9 cellular contexts compared by ENCODE assay signal in genomic region chr19:6056801-6057650, GRCh38. TPM values are rescaled to one million over a fixed set of nuclear protein-coding genes. Genes with fewer than 3 reads are reported as not detected.
DNase-seq lines count a peak whose midpoint lies in the region; ATAC-seq and TF ChIP-seq lines count a peak whose summit lies in the region.
"Had no signal": no experiment of that assay in that cellular context is flagged by ENCODE, and none has a peak within 500 bp of the region (broad histone marks: within the 10 kb centered on the region; RNA-seq: fewer than 3 reads in every experiment).

No MANE protein-coding gene starts in this region.

- H3K36me3 ChIP-seq in heart right ventricle (no peaks in the 10 kb centered on the region), prostate gland (no peaks in the 10 kb centered on the region), SJCRH30 (no peaks in the 10 kb centered on the region)

- H3K27ac ChIP-seq in heart right ventricle (peak overlapping the region; percentile 86 to 95 (median 91)), prostate gland (peak overlapping the region; percentile 59 to 76), SJCRH30 (no peak overlapping the region)

- H3K27me3 ChIP-seq in heart right ventricle: no peaks in the 10 kb centered on the region
- H3K27me3 ChIP-seq in prostate gland (replicated peaks; ENCODE audit: insufficient read depth): no peaks in the 10 kb centered on the region
- no peaks in the 10 kb centered on the region for H3K27me3 ChIP-seq in SJCRH30

- TF ChIP-seq CTCF in heart right ventricle (IDR thresholded peaks at IDR 0.05) (peak in 1 of 9 donors; percentile 38), prostate gland (IDR thresholded peaks at IDR 0.05) (no peak)

- TF ChIP-seq POLR2A in prostate gland (IDR thresholded peaks at IDR 0.05): no peak

- ATAC-seq in heart right ventricle (peak; percentile 72 to 92 (median 88)), GM18511 (IDR thresholded peaks at IDR 0.05; ENCODE audit: unreplicated experiment) (no peak)

- H3K4me1 ChIP-seq in heart right ventricle: peaks cover 26 to 67% (median 46%) of the 10 kb centered on the region in 9 donors
- no peaks in the 10 kb centered on the region for H3K4me1 ChIP-seq in prostate gland (replicated peaks)
- 0 out of 2 replicates have a peak, but pooled peaks cover 3% of the 10 kb centered on the region for H3K4me1 ChIP-seq in SJCRH30

- intact Hi-C loops in heart right ventricle (cut with DNase I): loop anchor here in 7 of 10 donors (2.0 to 5.0 kb wide), 6 partner anchors 40 to 55 kb away; partner anchors contain the start of gene RFX2 (in 3 of the 7)
- intact Hi-C loops in prostate gland (cut with DNase I): loop anchor here (1.0 to 10.0 kb wide), 2 partner anchors 53 to 218 kb away; partner anchors contain the start of genes MLLT1 and RFX2

- H3K9me3 ChIP-seq in heart right ventricle: peaks cover 0 to 6% (median 0%) of the 10 kb centered on the region in 11 donors
- no peaks in the 10 kb centered on the region for H3K9me3 ChIP-seq in prostate gland
- no peaks in the 10 kb centered on the region for H3K9me3 ChIP-seq in SJCRH30 (replicated peaks)

- DNase-seq in EH (ENCODE audit: low read depth) (peak; percentile 97), NCI-H2029 (lab: John Stamatoyannopoulos, UW) (peak; percentile 88), amniotic stem cell (lab: John Stamatoyannopoulos, UW) (peak; percentile 94), heart right ventricle (peak; percentile 60 to 84), prostate gland (ENCODE audit: low spot score) (peak; percentile 66), SJCRH30 (no peak), NCI-H526 treated with DMSO at 0.1 percent for 48 hours (lab: John Stamatoyannopoulos, UW) (no peak)
- DNase-seq: naive B cell had no signal

- H3K4me3 ChIP-seq in heart right ventricle (peak overlapping the region in 6 of 10 donors; percentile 18 to 31 (median 22)), prostate gland (no peak overlapping the region), SJCRH30 (no peak overlapping the region)

- WGBS in heart right ventricle, 2 donors: 16% methylated on average over 28 of the region's 28 CpGs
- WGBS in prostate gland: 26% methylated on average over 28 of the region's 28 CpGs

RNA-seq across cellular contexts. Expression of gene RFX2, which starts 53.3 kb away (rescaled TPM):
- total RNA-seq in heart right ventricle: 10 to 100 TPM in 1 of 10 donors, 1 to 10 TPM in 9; 4.2 to 11.5 (median 5.0) TPM
- polyA plus RNA-seq in heart right ventricle: 10 to 100 TPM in 1 of 2 donors, 1 to 10 TPM in 1; 6.6 to 17.4 TPM
- 10 to 100 TPM; 13.4 to 25.3 TPM for total RNA-seq in prostate gland
- 5.7 and 6.0 TPM in 2 replicates for total RNA-seq in SJCRH30 (2014; rRNA removed; shearing (Covaris generic))

Comparison
In these comparisons a context has a peak if more than half of its experiments do, and no peak if none do; other contexts are left out.
1. DNase-seq: peak in EH (single experiment), NCI-H2029 (single experiment), amniotic stem cell (single experiment), heart right ventricle (2 of 2) and prostate gland (single experiment); none in SJCRH30 (0 of 2) and NCI-H526 treated with DMSO at 0.1 percent for 48 hours (single experiment).
2. H3K4me3 ChIP-seq: peak in heart right ventricle (6 of 10); none in prostate gland (0 of 2) and SJCRH30 (single experiment).